26 cellular contexts compared by ENCODE assay signal in the genomic region with DNA sequence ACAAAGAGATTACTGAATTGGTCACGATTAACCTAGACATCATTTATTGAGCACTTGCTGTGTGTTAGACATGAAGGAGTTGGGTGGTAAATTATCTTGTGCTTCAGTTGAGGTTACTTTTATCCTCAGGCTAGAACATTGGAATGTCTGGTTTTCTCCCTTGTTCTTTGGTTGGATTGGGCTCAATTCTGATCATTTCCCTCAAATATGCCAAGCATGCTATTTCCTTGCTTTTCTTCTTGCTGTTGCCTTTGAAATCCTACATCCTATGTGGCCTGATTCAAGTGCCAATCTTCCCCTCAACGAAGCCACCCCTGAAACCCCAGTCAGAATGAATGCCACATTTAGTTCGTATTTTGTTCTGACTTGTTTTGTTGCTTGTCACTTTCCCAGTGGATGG.
DNase-seq lines count a peak whose midpoint lies in the region; ATAC-seq and TF ChIP-seq lines count a peak whose summit lies in the region.
"Had no signal": no experiment of that assay in that cellular context is flagged by ENCODE, and none has a peak within 500 bp of the region (broad histone marks: within the 10 kb centered on the region; RNA-seq: fewer than 3 reads in every experiment).

No MANE protein-coding gene starts in this region.

- H3K27ac ChIP-seq in GM23248: no peak overlapping the region
- no peak overlapping the region for H3K27ac ChIP-seq in foreskin keratinocyte
- H3K27ac ChIP-seq: dorsolateral prefrontal cortex, lower lobe of right lung, neutrophil, thoracic aorta had no signal

- H3K4me1 ChIP-seq in GM23248 (ENCODE audit: insufficient read depth) (no peaks in the 10 kb centered on the region), adipocyte (ENCODE audit: control insufficient read depth, insufficient read depth, low read length) (no peaks in the 10 kb centered on the region), foreskin keratinocyte (no peaks in the 10 kb centered on the region)
- H3K4me1 ChIP-seq: lower lobe of right lung had no signal

- H3K27me3 ChIP-seq in GM23248 (replicated peaks; ENCODE audit: insufficient read depth) (no peaks in the 10 kb centered on the region), adipocyte (replicated peaks; ENCODE audit: control insufficient read depth, insufficient read depth, low read length) (no peaks in the 10 kb centered on the region), foreskin keratinocyte (no peaks in the 10 kb centered on the region)
- H3K27me3 ChIP-seq: MG63, neutrophil had no signal

- no peaks in the 10 kb centered on the region for H3K79me2 ChIP-seq in GM23248 (ENCODE audit: insufficient read depth)

- H3K4me3 ChIP-seq in GM23248 (no peak overlapping the region), adipocyte (ENCODE audit: low read length) (no peak overlapping the region)
- H3K4me3 ChIP-seq: dorsolateral prefrontal cortex, lower lobe of right lung, MG63, thoracic aorta had no signal

- H4K20me1 ChIP-seq in GM23248 (ENCODE audit: insufficient read depth): no peaks in the 10 kb centered on the region

- WGBS in GM23248 (ENCODE audit: low coverage in 1 of 2, low lambda C conversion rate in 2 of 2, missing lambda C conversion rate in 2 of 2), 2 experiments: 7 to 9% methylated on average over 3 of the region's 3 CpGs

- H3K9me3 ChIP-seq in GM23248 (ENCODE audit: low read depth): no peaks in the 10 kb centered on the region
- H3K9me3 ChIP-seq in adipocyte (ENCODE audit: control insufficient read depth, low read length): no peaks in the 10 kb centered on the region
- H3K9me3 ChIP-seq: lower lobe of right lung, MG63, neutrophil, thoracic aorta had no signal

- H2AFZ ChIP-seq in GM23248: no peak overlapping the region

- no peaks in the 10 kb centered on the region for H3K36me3 ChIP-seq in GM23248 (ENCODE audit: low read depth)
- no peaks in the 10 kb centered on the region for H3K36me3 ChIP-seq in adipocyte (ENCODE audit: control insufficient read depth, insufficient read depth, low read length, severe bottlenecking)
- H3K36me3 ChIP-seq: lower lobe of right lung, MG63, neutrophil, thoracic aorta had no signal

- H3K9ac ChIP-seq in GM23248 (no peak overlapping the region), adipocyte (ENCODE audit: low read length) (no peak overlapping the region)

- ATAC-seq in foreskin keratinocyte: no peak
- ATAC-seq in HG03520 (IDR thresholded peaks at IDR 0.05; ENCODE audit: unreplicated experiment): no peak
- ATAC-seq: lower lobe of right lung, WTC11 had no signal

- H3K4me2 ChIP-seq in GM23248 (ENCODE audit: unreplicated experiment): no peak overlapping the region

- no peaks in the 10 kb centered on the region for H3K9me2 ChIP-seq in GM23248 (ENCODE audit: insufficient read depth)

- DNase-seq in GM23248 (peak; percentile 12), adipocyte (ENCODE audit: low read depth) (peak; percentile 51), foreskin keratinocyte (peak; percentile 24 to 69), renal cortical epithelial cell (ENCODE audit: low read depth) (peak; percentile 70), NCI-H128 (lab: John Stamatoyannopoulos, UW; ENCODE audit: unreplicated experiment) (no peak), globus pallidus (ENCODE audit: low spot score) (no peak)
- DNase-seq in activated CD8-positive, alpha-beta memory T cell treated with anti-CD3 and anti-CD28 coated beads, Interleukin-2, amount 50 U/mL, for 48 hours: no peak
- DNase-seq: activated CD8-positive, alpha-beta memory T cell treated with anti-CD3 and anti-CD28 coated beads, Interleukin-2, amount 50 U/mL, for 4 hours; activated naive CD8-positive, alpha-beta T cell treated with anti-CD3 and anti-CD28 coated beads, Interleukin-2, amount 10 ng/mL, durations not matched to agents 7 days and 5 days; AML-193; COR-L47; DMS79 treated with DMSO at 0.1 percent for 48 hours; dorsolateral prefrontal cortex; H7; immature natural killer cell; lower lobe of right lung; MG63; NCI-H146; NCI-H69; small intestine; stimulated activated CD4-positive, alpha-beta T cell treated with anti-CD3 and anti-CD28 coated beads, Interleukin-2, amount 100 ng/mL, for 48 hours; stimulated activated naive CD4-positive, alpha-beta T cell treated with Interleukin-2 at 50 U/mL for 16 hours had no signal

- no peak for TF ChIP-seq CTCF in foreskin keratinocyte (conservative IDR thresholded peaks at IDR 0.05)

- no peaks in the 10 kb centered on the region for H3F3A ChIP-seq in GM23248 (ENCODE audit: insufficient read depth)

- in situ Hi-C loops in GM23248 (cut with MboI): no loop called here

Comparison
In these comparisons a context has a peak if more than half of its experiments do, and no peak if none do; other contexts are left out.
1. DNase-seq: peak in GM23248 (single experiment), adipocyte (single experiment), foreskin keratinocyte (2 of 2) and renal cortical epithelial cell (single experiment); none in NCI-H128 (single experiment), activated CD8-positive, alpha-beta memory T cell treated with anti-CD3 and anti-CD28 coated beads, Interleukin-2, amount 50 U/mL, for 48 hours (single experiment) and globus pallidus (single experiment).